In genomic region chr10:34816067-34817002, GRCh38 we compare ENCODE assay signal across 8 cellular contexts. TPM values are rescaled to one million over a fixed set of nuclear protein-coding genes. Genes with fewer than 3 reads are reported as not detected.
DNase-seq lines count a peak whose midpoint lies in the region; ATAC-seq and TF ChIP-seq lines count a peak whose summit lies in the region.

No MANE protein-coding gene starts in this region.

- DNase-seq in activated naive CD4-positive, alpha-beta T cell treated with Interleukin-2 at 50 U/mL for 16 hours = no peak
- DNase-seq in iPS DF 6.9 (ENCODE audit: low read depth, low spot score) (no peak), smooth muscle cell (lab: John Stamatoyannopoulos, UW; ENCODE audit: unreplicated experiment) (peak; percentile 25), GM13976 (ENCODE audit: low spot score) (no peak)

- H3K79me2 ChIP-seq in smooth muscle cell (ENCODE audit: low read depth) = peaks cover 25% of the 10 kb centered on the region

- peaks cover 38% of the 10 kb centered on the region for H3K27me3 Mint-ChIP-seq in activated naive CD4-positive, alpha-beta T cell treated with anti-CD3 and anti-CD28 coated beads, Interleukin-2, amount 50 U/mL, for 24 hours
- H3K27me3 Mint-ChIP-seq in activated naive CD8-positive, alpha-beta T cell = peaks cover 35% of the 10 kb centered on the region

- no peaks in the 10 kb centered on the region for H3K36me3 ChIP-seq in iPS DF 6.9 (ENCODE audit: control insufficient read depth, insufficient read depth, low read length)
- H3K36me3 ChIP-seq in smooth muscle cell (ENCODE audit: low read depth) = no peaks in the 10 kb centered on the region

- H3K4me2 ChIP-seq in smooth muscle cell = peak overlapping the region; percentile 95

- WGBS in iPS DF 6.9 (ENCODE audit: insufficient coverage, insufficient read length) = no CpG with 5 or more reads among the region's 34 CpGs
- 3% methylated on average over 34 of the region's 34 CpGs for WGBS in smooth muscle cell (ENCODE audit: low lambda C conversion rate)

- no peak for TF ChIP-seq CTCF in smooth muscle cell (IDR thresholded peaks at IDR 0.05; ENCODE audit: borderline replicate concordance, insufficient read depth, poor library complexity, severe bottlenecking)
- no peak for TF ChIP-seq CTCF in GM13976 (IDR thresholded peaks at IDR 0.05; ENCODE audit: borderline replicate concordance, control extremely low read depth, extremely low read depth, insufficient read depth, missing control alignments)

- H3K4me1 ChIP-seq in iPS DF 6.9 (ENCODE audit: control insufficient read depth, insufficient read depth, low read length) (peaks cover 2% of the 10 kb centered on the region), smooth muscle cell (ENCODE audit: low read depth) (peaks cover 5% of the 10 kb centered on the region)

- H3K9ac ChIP-seq in smooth muscle cell (ENCODE audit: low read depth) = no peak overlapping the region

- H3K9me3 ChIP-seq in iPS DF 6.9 (ENCODE audit: control insufficient read depth, insufficient read depth, low read length) (no peaks in the 10 kb centered on the region), smooth muscle cell (replicated peaks; ENCODE audit: low read depth) (no peaks in the 10 kb centered on the region)

- H3K27ac ChIP-seq in iPS DF 6.9 (ENCODE audit: low read length) (no peak overlapping the region), smooth muscle cell (ENCODE audit: low read depth) (no peak overlapping the region)

- ATAC-seq in activated CD4-positive, CD25-positive, alpha-beta regulatory T cell treated with anti-CD3 and anti-CD28 coated beads, Interleukin-2, amount 50 U/mL, for 24 hours = no peak
- ATAC-seq in GM18873 (IDR thresholded peaks at IDR 0.05; ENCODE audit: low FRiP score, unreplicated experiment) = no peak

- peaks cover 11% of the 10 kb centered on the region for H3K4me1 Mint-ChIP-seq in activated naive CD4-positive, alpha-beta T cell treated with anti-CD3 and anti-CD28 coated beads, Interleukin-2, amount 50 U/mL, for 24 hours
- peaks cover 7% of the 10 kb centered on the region for H3K4me1 Mint-ChIP-seq in activated naive CD8-positive, alpha-beta T cell (ENCODE audit: low read depth)

- H3K4me3 ChIP-seq in iPS DF 6.9 (ENCODE audit: low read length) (peak overlapping the region; percentile 65; the same call in 1 of the 2 replicates), smooth muscle cell (peak overlapping the region; percentile 88)

- H3K27me3 ChIP-seq in iPS DF 6.9 (ENCODE audit: control insufficient read depth, insufficient read depth, low read length) (peaks cover 10% of the 10 kb centered on the region; the same call in 1 of the 2 replicates), smooth muscle cell (ENCODE audit: low read depth) (no peaks in the 10 kb centered on the region)

- peak overlapping the region; percentile 58 for H2AFZ ChIP-seq in smooth muscle cell (ENCODE audit: low read depth)

- H3K9me3 Mint-ChIP-seq in activated naive CD4-positive, alpha-beta T cell treated with anti-CD3 and anti-CD28 coated beads, Interleukin-2, amount 50 U/mL, for 24 hours = no peaks in the 10 kb centered on the region
- no peaks in the 10 kb centered on the region for H3K9me3 Mint-ChIP-seq in activated naive CD8-positive, alpha-beta T cell (ENCODE audit: low read depth)

- no peak overlapping the region for H3K27ac Mint-ChIP-seq in activated naive CD4-positive, alpha-beta T cell treated with anti-CD3 and anti-CD28 coated beads, Interleukin-2, amount 50 U/mL, for 24 hours
- no peak overlapping the region for H3K27ac Mint-ChIP-seq in activated naive CD8-positive, alpha-beta T cell

- no peaks in the 10 kb centered on the region for H3F3A ChIP-seq in smooth muscle cell (ENCODE audit: low read depth)

- in situ Hi-C loops in GM13976 (cut with MboI; ENCODE audit: low sequenced_read_pairs, unreplicated experiment) = no loop called here

- H4K20me1 ChIP-seq in smooth muscle cell (ENCODE audit: low read depth) = peaks cover 24% of the 10 kb centered on the region

- no peaks in the 10 kb centered on the region for H3K36me3 Mint-ChIP-seq in activated naive CD4-positive, alpha-beta T cell treated with anti-CD3 and anti-CD28 coated beads, Interleukin-2, amount 50 U/mL, for 24 hours
- H3K36me3 Mint-ChIP-seq in activated naive CD8-positive, alpha-beta T cell = no peaks in the 10 kb centered on the region

- peak overlapping the region; percentile 48 for H3K4me3 Mint-ChIP-seq in activated naive CD4-positive, alpha-beta T cell treated with anti-CD3 and anti-CD28 coated beads, Interleukin-2, amount 50 U/mL, for 24 hours
- peak overlapping the region; percentile 76 for H3K4me3 Mint-ChIP-seq in activated naive CD8-positive, alpha-beta T cell

RNA-seq across cellular contexts. Expression of gene PARD3, which starts 1.2 kb away (rescaled TPM):
- total RNA-seq in smooth muscle cell = 26.0 and 29.6 TPM in 2 replicates
- polyA plus RNA-seq in smooth muscle cell = 16.5 and 17.5 TPM in 2 replicates
